10 cellular contexts compared by ENCODE assay signal in the genomic region with DNA sequence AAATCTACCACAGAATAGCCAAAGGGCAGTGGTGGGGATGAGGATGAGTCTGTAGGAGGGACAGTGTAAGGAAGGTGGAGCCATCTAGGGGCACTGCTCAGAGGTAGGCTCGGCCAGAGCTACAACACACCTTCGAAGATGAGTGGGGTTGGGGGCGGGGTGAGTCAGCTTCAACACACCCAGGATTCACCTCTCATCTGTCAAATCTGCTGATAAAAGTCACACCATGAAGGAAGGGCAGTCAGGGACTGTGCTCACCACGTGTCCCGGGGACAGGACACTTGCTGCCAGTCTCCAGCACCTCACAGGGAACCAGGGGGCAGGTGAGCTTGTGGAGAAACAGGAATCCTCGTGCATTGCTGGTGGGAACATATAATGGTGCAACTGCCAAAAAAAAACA.
DNase-seq lines count a peak whose midpoint lies in the region; ATAC-seq and TF ChIP-seq lines count a peak whose summit lies in the region.
"Had no signal": no experiment of that assay in that cellular context is flagged by ENCODE, and none has a peak within 500 bp of the region (broad histone marks: within the 10 kb centered on the region; RNA-seq: fewer than 3 reads in every experiment).

No MANE protein-coding gene starts in this region.

- H3K9me3 ChIP-seq in cardiac muscle cell (ENCODE audit: low read depth): no peaks in the 10 kb centered on the region
- no peaks in the 10 kb centered on the region for H3K9me3 ChIP-seq in naive thymus-derived CD4-positive, alpha-beta T cell (ENCODE audit: control insufficient read depth in 2 of 3, low read length in 3 of 3)
- no peaks in the 10 kb centered on the region for H3K9me3 ChIP-seq in thymus (ENCODE audit: control insufficient read depth)

- H3K36me3 ChIP-seq in cardiac muscle cell: no peaks in the 10 kb centered on the region
- H3K36me3 ChIP-seq in naive thymus-derived CD4-positive, alpha-beta T cell (ENCODE audit: control insufficient read depth in 2 of 3, insufficient read depth in 3 of 3, low read length in 3 of 3): peaks cover 0 to 6% (median 0%) of the 10 kb centered on the region in 3 experiments
- peaks cover 10% of the 10 kb centered on the region for H3K36me3 ChIP-seq in thymus (ENCODE audit: control insufficient read depth, insufficient read depth)

- WGBS in thymus: 63% methylated on average over 6 of the region's 6 CpGs

- peaks cover 93% of the 10 kb centered on the region for H3K4me1 Mint-ChIP-seq in activated naive CD4-positive, alpha-beta T cell treated with anti-CD3 and anti-CD28 coated beads for 36 hours (ENCODE audit: low read depth)
- peaks cover 82 to 98% (median 94%) of the 10 kb centered on the region in 7 donors for H3K4me1 Mint-ChIP-seq in naive thymus-derived CD4-positive, alpha-beta T cell

- H3K27me3 Mint-ChIP-seq in activated naive CD4-positive, alpha-beta T cell treated with anti-CD3 and anti-CD28 coated beads for 36 hours (ENCODE audit: low read depth): no peaks in the 10 kb centered on the region
- H3K27me3 Mint-ChIP-seq in naive thymus-derived CD4-positive, alpha-beta T cell: no peaks in the 10 kb centered on the region

- POLR2A ChIA-PET in naive thymus-derived CD4-positive, alpha-beta T cell (lab: Charles Lee): interaction anchor here (1.5 kb wide), 1 partner anchor 132 kb away, joined by 4 read pairs; no protein-coding TSS in a partner anchor

- H3K4me3 ChIP-seq in cardiac muscle cell (no peak overlapping the region), thymus (ENCODE audit: low read length) (no peak overlapping the region)
- no peak overlapping the region for H3K4me3 ChIP-seq in naive thymus-derived CD4-positive, alpha-beta T cell (ENCODE audit: low read length)
- H3K4me3 ChIP-seq: lung had no signal

- DNase-seq in cardiac muscle cell (ENCODE audit: low read depth in 1 of 2, low spot score in 1 of 2) (no peak), Right ventricle myocardium superior (no peak), NCI-H345 (lab: John Stamatoyannopoulos, UW) (no peak), HuH-7 (ENCODE audit: low spot score) (no peak)
- peak; percentile 79 for DNase-seq in activated naive CD4-positive, alpha-beta T cell treated with anti-CD3 and anti-CD28 coated beads for 36 hours
- DNase-seq in naive thymus-derived CD4-positive, alpha-beta T cell: peak in 1 of 9 donors; percentile 54
- DNase-seq: NCI-H1436 had no signal

- H3K27ac ChIP-seq in cardiac muscle cell (peak overlapping the region; percentile 60), thymus (ENCODE audit: low read depth) (peak overlapping the region; percentile 54)
- peak overlapping the region; percentile 27 for H3K27ac ChIP-seq in naive thymus-derived CD4-positive, alpha-beta T cell (ENCODE audit: low read depth, low read length)

- peaks cover 31% of the 10 kb centered on the region for H3K4me1 ChIP-seq in cardiac muscle cell (ENCODE audit: low read depth)
- H3K4me1 ChIP-seq in naive thymus-derived CD4-positive, alpha-beta T cell (ENCODE audit: control insufficient read depth in 2 of 2, insufficient read depth in 2 of 2, low read length in 2 of 2): peaks cover 70 to 79% of the 10 kb centered on the region in 2 donors
- peaks cover 58% of the 10 kb centered on the region for H3K4me1 ChIP-seq in thymus (ENCODE audit: control insufficient read depth, insufficient read depth, low read length)

- no peaks in the 10 kb centered on the region for H3K9me3 Mint-ChIP-seq in activated naive CD4-positive, alpha-beta T cell treated with anti-CD3 and anti-CD28 coated beads for 36 hours
- H3K9me3 Mint-ChIP-seq in naive thymus-derived CD4-positive, alpha-beta T cell: no peaks in the 10 kb centered on the region

- intact Hi-C loops in Right ventricle myocardium superior (cut with DNase I): no loop called here
- intact Hi-C loops in activated naive CD4-positive, alpha-beta T cell treated with anti-CD3 and anti-CD28 coated beads for 36 hours (cut with micrococcal nuclease): no loop called here
- intact Hi-C loops in naive thymus-derived CD4-positive, alpha-beta T cell (cut with micrococcal nuclease): no loop called here

- ATAC-seq in Right ventricle myocardium superior (ENCODE audit: poor library complexity): no peak
- no peak for ATAC-seq in naive thymus-derived CD4-positive, alpha-beta T cell
- ATAC-seq in GM18870 (IDR thresholded peaks at IDR 0.05; ENCODE audit: unreplicated experiment): no peak

- no peak for TF ChIP-seq CTCF in cardiac muscle cell (IDR thresholded peaks at IDR 0.05; ENCODE audit: low read depth, low read length)

- no peak overlapping the region for H3K4me3 Mint-ChIP-seq in activated naive CD4-positive, alpha-beta T cell treated with anti-CD3 and anti-CD28 coated beads for 36 hours
- H3K4me3 Mint-ChIP-seq in naive thymus-derived CD4-positive, alpha-beta T cell: peak overlapping the region; percentile 54 to 86 (median 80)

- no peaks in the 10 kb centered on the region for H3K27me3 ChIP-seq in cardiac muscle cell
- no peaks in the 10 kb centered on the region for H3K27me3 ChIP-seq in naive thymus-derived CD4-positive, alpha-beta T cell (ENCODE audit: control insufficient read depth in 2 of 2, insufficient read depth in 2 of 2, low read length in 2 of 2)
- no peaks in the 10 kb centered on the region for H3K27me3 ChIP-seq in thymus (ENCODE audit: control insufficient read depth, insufficient read depth)

- peak overlapping the region; percentile 13 for H3K27ac Mint-ChIP-seq in activated naive CD4-positive, alpha-beta T cell treated with anti-CD3 and anti-CD28 coated beads for 36 hours
- H3K27ac Mint-ChIP-seq in naive thymus-derived CD4-positive, alpha-beta T cell: peak overlapping the region; percentile 34 to 89 (median 66)

- H3K36me3 Mint-ChIP-seq in activated naive CD4-positive, alpha-beta T cell treated with anti-CD3 and anti-CD28 coated beads for 36 hours (ENCODE audit: low read depth): peaks cover 38% of the 10 kb centered on the region
- peaks cover 0 to 12% (median 5%) of the 10 kb centered on the region in 5 donors for H3K36me3 Mint-ChIP-seq in naive thymus-derived CD4-positive, alpha-beta T cell

- CTCF ChIA-PET in activated naive CD4-positive, alpha-beta T cell treated with anti-CD3 and anti-CD28 coated beads for 36 hours (lab: Charles Lee): interaction anchor here (1.0 to 1.1 kb wide), 3 partner anchors 11 to 152 kb away, joined by 3 to 4 read pairs (median 3); no protein-coding TSS in a partner anchor
- CTCF ChIA-PET in naive thymus-derived CD4-positive, alpha-beta T cell (lab: Charles Lee): interaction anchor here (0.6 kb wide), 2 partner anchors 114 to 120 kb away, joined by 3 to 4 read pairs; no protein-coding TSS in a partner anchor
